In genomic region chr7:134986363-134987231, GRCh38 we compare ENCODE assay signal across 8 cellular contexts. TPM values are rescaled to one million over a fixed set of nuclear protein-coding genes. Genes with fewer than 3 reads are reported as not detected.
DNase-seq lines count a peak whose midpoint lies in the region; ATAC-seq and FAIRE-seq lines count a peak whose summit lies in the region.

Gene AGBL3, plus strand, starts transcription at chr7:134986508. Its CDS starts 1,426 bp downstream, at chr7:134987934.

- H3K4me1 Mint-ChIP-seq in activated CD4-positive, alpha-beta T cell treated with anti-CD3 and anti-CD28 coated beads, Interleukin-2, amount 10 ng/mL, durations not matched to agents 24 days and 14 days, result peaks cover 31% of the 10 kb centered on the region

- peak within 1 kb of the TSS; percentile 79 for H3K4me2 ChIP-seq in BLaER1

- DNase-seq in GM19239 (ENCODE audit: insufficient read length, low spot score), result peak; percentile 68
- DNase-seq in NCI-H524 (lab: John Stamatoyannopoulos, UW), result peak; percentile 95 to 97
- peak; percentile 97 for DNase-seq in activated CD4-positive, alpha-beta T cell treated with anti-CD3 and anti-CD28 coated beads, Interleukin-2, amount 10 ng/mL, durations not matched to agents 24 days and 14 days
- peak; percentile 98 for DNase-seq in dedifferentiated amniotic fluid mesenchymal stem cell (ENCODE audit: extremely low spot score)
- DNase-seq in left lobe of liver (ENCODE audit: low spot score), result peak; percentile 91
- peak; percentile 83 for DNase-seq in stimulated activated CD4-positive, alpha-beta T cell treated with anti-CD3 and anti-CD28 coated beads, Interleukin-2, amount 100 ng/mL, for 4 hours (ENCODE audit: low read depth)

- peaks cover 17% of the 10 kb centered on the region; the same call in 1 of the 2 replicates for H3K36me3 ChIP-seq in BLaER1

- H3K36me3 Mint-ChIP-seq in activated CD4-positive, alpha-beta T cell treated with anti-CD3 and anti-CD28 coated beads, Interleukin-2, amount 10 ng/mL, durations not matched to agents 24 days and 14 days (ENCODE audit: low read depth), result peaks cover 14% of the 10 kb centered on the region

- peak within 1 kb of the TSS; percentile 87 for H3K9ac ChIP-seq in BLaER1

- peak; percentile 96 for FAIRE-seq in GM19239 (lab: Jason Lieb, UNC)

- H3K27ac Mint-ChIP-seq in activated CD4-positive, alpha-beta T cell treated with anti-CD3 and anti-CD28 coated beads, Interleukin-2, amount 10 ng/mL, durations not matched to agents 24 days and 14 days, result peak within 1 kb of the TSS; percentile 95

- H3K9me3 ChIP-seq in BLaER1, result no peaks in the 10 kb centered on the region

- no peaks in the 10 kb centered on the region for H4K20me1 ChIP-seq in BLaER1

- H3K27ac ChIP-seq in BLaER1, result peak within 1 kb of the TSS; percentile 84

- peaks cover 6% of the 10 kb centered on the region for H3K9me3 Mint-ChIP-seq in activated CD4-positive, alpha-beta T cell treated with anti-CD3 and anti-CD28 coated beads, Interleukin-2, amount 10 ng/mL, durations not matched to agents 24 days and 14 days

- intact Hi-C loops in activated CD4-positive, alpha-beta T cell treated with anti-CD3 and anti-CD28 coated beads, Interleukin-2, amount 10 ng/mL, durations not matched to agents 24 days and 14 days (cut with micrococcal nuclease), result loop anchor here (1.0 to 5.0 kb wide), 7 partner anchors 124 to 669 kb away; partner anchors contain the start of genes AKR1B1, CYREN, SLC35B4 and WDR91

- H3K27me3 Mint-ChIP-seq in activated CD4-positive, alpha-beta T cell treated with anti-CD3 and anti-CD28 coated beads, Interleukin-2, amount 10 ng/mL, durations not matched to agents 24 days and 14 days, result no peaks in the 10 kb centered on the region

- no peaks in the 10 kb centered on the region for H3K27me3 ChIP-seq in BLaER1

- H3K4me3 ChIP-seq in BLaER1, result peak within 1 kb of the TSS; percentile 80

- peak within 1 kb of the TSS; percentile 97 for H3K4me3 Mint-ChIP-seq in activated CD4-positive, alpha-beta T cell treated with anti-CD3 and anti-CD28 coated beads, Interleukin-2, amount 10 ng/mL, durations not matched to agents 24 days and 14 days

- H3K4me1 ChIP-seq in BLaER1, result peaks cover 16% of the 10 kb centered on the region

- ATAC-seq in HG03457 (IDR thresholded peaks at IDR 0.05; ENCODE audit: unreplicated experiment) (peak; percentile 86), left lobe of liver (peak; percentile 94)

RNA-seq across cellular contexts. Expression of gene AGBL3, which starts in this region (rescaled TPM):
- 2.0 and 3.4 TPM in 2 replicates for total RNA-seq in activated CD4-positive, alpha-beta T cell treated with anti-CD3 and anti-CD28 coated beads, Interleukin-2, amount 10 ng/mL, durations not matched to agents 24 days and 14 days
- 2.1 TPM for total RNA-seq in left lobe of liver

Comparison
In these comparisons a context has a peak if more than half of its experiments do, and no peak if none do; other contexts are left out.
1. Peak in every context shown above with its lines: DNase-seq, ATAC-seq, H3K4me3 ChIP-seq and H3K27ac ChIP-seq.